ENCODE assay signal across 1 cellular context in genomic region chr1:192808588-192809285, GRCh38.
TF ChIP-seq lines count a peak whose summit lies in the region.

TSS of gene RGS2 (plus strand) at chr1:192809039. CDS start at chr1:192809072, 33 bp downstream.

TF ChIP-seq in HepG2, 621 proteins besides CTCF, POLR2A, EP300 and RAD21 (continued from another document and continues in another):
- TF ChIP-seq NKX3-1 (CRISPR knock-in tag; IDR thresholded peaks at IDR 0.05), result peak; percentile 83; the same call in 1 of the 2 replicates
- TF ChIP-seq ZNF674 (CRISPR knock-in tag; IDR thresholded peaks at IDR 0.05; ENCODE audit: low read depth), result no peak
- no peak for TF ChIP-seq PRDM4 (CRISPR knock-in tag; IDR thresholded peaks at IDR 0.05; ENCODE audit: borderline replicate concordance)
- no peak for TF ChIP-seq ZNF562 (CRISPR knock-in tag; IDR thresholded peaks at IDR 0.05; ENCODE audit: borderline replicate concordance)
- TF ChIP-seq HNF1A (IDR thresholded peaks at IDR 0.05; ENCODE audit: low read depth), result no peak
- peak; percentile 61; the same call in 1 of the 2 replicates for TF ChIP-seq HNF1A (CRISPR knock-in tag; IDR thresholded peaks at IDR 0.05; ENCODE audit: borderline replicate concordance)
- no peak for TF ChIP-seq FUBP1 (CRISPR knock-in tag; IDR thresholded peaks at IDR 0.05; ENCODE audit: borderline replicate concordance)
- peak; percentile 61 for TF ChIP-seq PHF8 (CRISPR knock-in tag; IDR thresholded peaks at IDR 0.05)
- peak; percentile 93 for TF ChIP-seq RNF2 (conservative IDR thresholded peaks at IDR 0.05; ENCODE audit: low read depth)
- no peak for TF ChIP-seq ZNF33A (CRISPR knock-in tag; IDR thresholded peaks at IDR 0.05; ENCODE audit: borderline replicate concordance)
- TF ChIP-seq IKZF1 (IDR thresholded peaks at IDR 0.05), result no peak
- TF ChIP-seq CREB3 (CRISPR knock-in tag; IDR thresholded peaks at IDR 0.05), result no peak
- TF ChIP-seq XBP1 (CRISPR knock-in tag; IDR thresholded peaks at IDR 0.05), result no peak; the same call in 1 of the 2 replicates
- TF ChIP-seq, protein P1, sequence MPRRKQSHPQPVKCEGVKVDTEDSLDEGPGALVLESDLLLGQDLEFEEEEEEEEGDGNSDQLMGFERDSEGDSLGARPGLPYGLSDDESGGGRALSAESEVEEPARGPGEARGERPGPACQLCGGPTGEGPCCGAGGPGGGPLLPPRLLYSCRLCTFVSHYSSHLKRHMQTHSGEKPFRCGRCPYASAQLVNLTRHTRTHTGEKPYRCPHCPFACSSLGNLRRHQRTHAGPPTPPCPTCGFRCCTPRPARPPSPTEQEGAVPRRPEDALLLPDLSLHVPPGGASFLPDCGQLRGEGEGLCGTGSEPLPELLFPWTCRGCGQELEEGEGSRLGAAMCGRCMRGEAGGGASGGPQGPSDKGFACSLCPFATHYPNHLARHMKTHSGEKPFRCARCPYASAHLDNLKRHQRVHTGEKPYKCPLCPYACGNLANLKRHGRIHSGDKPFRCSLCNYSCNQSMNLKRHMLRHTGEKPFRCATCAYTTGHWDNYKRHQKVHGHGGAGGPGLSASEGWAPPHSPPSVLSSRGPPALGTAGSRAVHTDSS (CRISPR knock-in tag; conservative IDR thresholded peaks at IDR 0.05), result no peak
- TF ChIP-seq NFYB (CRISPR knock-in tag; IDR thresholded peaks at IDR 0.05), result peak; percentile 74
- peak; percentile 69; the same call in 1 of the 2 replicates for TF ChIP-seq ZNF441 (CRISPR knock-in tag; IDR thresholded peaks at IDR 0.05; ENCODE audit: borderline replicate concordance)
- TF ChIP-seq ZNF274 (CRISPR knock-in tag; IDR thresholded peaks at IDR 0.05), result peak; percentile 36; the same call in 1 of the 2 replicates
- TF ChIP-seq ZBTB1 (CRISPR knock-in tag; IDR thresholded peaks at IDR 0.05; ENCODE audit: borderline replicate concordance), result no peak
- peak; percentile 62 for TF ChIP-seq DMAP1 (CRISPR knock-in tag; IDR thresholded peaks at IDR 0.05)
- TF ChIP-seq, protein P2, sequence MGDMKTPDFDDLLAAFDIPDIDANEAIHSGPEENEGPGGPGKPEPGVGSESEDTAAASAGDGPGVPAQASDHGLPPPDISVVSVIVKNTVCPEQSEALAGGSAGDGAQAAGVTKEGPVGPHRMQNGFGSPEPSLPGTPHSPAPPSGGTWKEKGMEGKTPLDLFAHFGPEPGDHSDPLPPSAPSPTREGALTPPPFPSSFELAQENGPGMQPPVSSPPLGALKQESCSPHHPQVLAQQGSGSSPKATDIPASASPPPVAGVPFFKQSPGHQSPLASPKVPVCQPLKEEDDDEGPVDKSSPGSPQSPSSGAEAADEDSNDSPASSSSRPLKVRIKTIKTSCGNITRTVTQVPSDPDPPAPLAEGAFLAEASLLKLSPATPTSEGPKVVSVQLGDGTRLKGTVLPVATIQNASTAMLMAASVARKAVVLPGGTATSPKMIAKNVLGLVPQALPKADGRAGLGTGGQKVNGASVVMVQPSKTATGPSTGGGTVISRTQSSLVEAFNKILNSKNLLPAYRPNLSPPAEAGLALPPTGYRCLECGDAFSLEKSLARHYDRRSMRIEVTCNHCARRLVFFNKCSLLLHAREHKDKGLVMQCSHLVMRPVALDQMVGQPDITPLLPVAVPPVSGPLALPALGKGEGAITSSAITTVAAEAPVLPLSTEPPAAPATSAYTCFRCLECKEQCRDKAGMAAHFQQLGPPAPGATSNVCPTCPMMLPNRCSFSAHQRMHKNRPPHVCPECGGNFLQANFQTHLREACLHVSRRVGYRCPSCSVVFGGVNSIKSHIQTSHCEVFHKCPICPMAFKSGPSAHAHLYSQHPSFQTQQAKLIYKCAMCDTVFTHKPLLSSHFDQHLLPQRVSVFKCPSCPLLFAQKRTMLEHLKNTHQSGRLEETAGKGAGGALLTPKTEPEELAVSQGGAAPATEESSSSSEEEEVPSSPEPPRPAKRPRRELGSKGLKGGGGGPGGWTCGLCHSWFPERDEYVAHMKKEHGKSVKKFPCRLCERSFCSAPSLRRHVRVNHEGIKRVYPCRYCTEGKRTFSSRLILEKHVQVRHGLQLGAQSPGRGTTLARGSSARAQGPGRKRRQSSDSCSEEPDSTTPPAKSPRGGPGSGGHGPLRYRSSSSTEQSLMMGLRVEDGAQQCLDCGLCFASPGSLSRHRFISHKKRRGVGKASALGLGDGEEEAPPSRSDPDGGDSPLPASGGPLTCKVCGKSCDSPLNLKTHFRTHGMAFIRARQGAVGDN (CRISPR knock-in tag; IDR thresholded peaks at IDR 0.05), result peak; percentile 98
- no peak for TF ChIP-seq SMC3 (IDR thresholded peaks at IDR 0.05; ENCODE audit: low read length)
- peak; percentile 80 for TF ChIP-seq ARNTL (CRISPR knock-in tag; IDR thresholded peaks at IDR 0.05)
- peak; percentile 52 for TF ChIP-seq ZNF800 (CRISPR knock-in tag; IDR thresholded peaks at IDR 0.05)
- TF ChIP-seq ZBTB7A (CRISPR knock-in tag; IDR thresholded peaks at IDR 0.05), result 0 out of 2 replicates have a peak, but pooled peaks have one; percentile 24
- TF ChIP-seq NFKB2 (CRISPR knock-in tag; IDR thresholded peaks at IDR 0.05; ENCODE audit: borderline replicate concordance), result peak; percentile 90; the same call in 1 of the 2 replicates
- TF ChIP-seq ZNF468 (CRISPR knock-in tag; IDR thresholded peaks at IDR 0.05), result no peak
- no peak for TF ChIP-seq KAT2B (IDR thresholded peaks at IDR 0.05; ENCODE audit: borderline replicate concordance, low read depth, low read length)
- TF ChIP-seq ATF7 (IDR thresholded peaks at IDR 0.05), result no peak
- TF ChIP-seq ATF7 (CRISPR knock-in tag; IDR thresholded peaks at IDR 0.05), result peak; percentile 39; the same call in 1 of the 2 replicates
- TF ChIP-seq ZNF354B (CRISPR knock-in tag; IDR thresholded peaks at IDR 0.05), result no peak
- peak; percentile 46 for TF ChIP-seq THAP11 (CRISPR knock-in tag; IDR thresholded peaks at IDR 0.05)
- TF ChIP-seq HOXA9 (CRISPR knock-in tag; IDR thresholded peaks at IDR 0.05; ENCODE audit: borderline replicate concordance), result no peak; the same call in 1 of the 2 replicates
- peak; percentile 52 for TF ChIP-seq ZNF781 (CRISPR knock-in tag; IDR thresholded peaks at IDR 0.05; ENCODE audit: borderline replicate concordance, not compliant biosample characterization)
- no peak for TF ChIP-seq HNRNPL (IDR thresholded peaks at IDR 0.05; ENCODE audit: low read depth, low read length)
- TF ChIP-seq SMAD1 (CRISPR knock-in tag; IDR thresholded peaks at IDR 0.05; ENCODE audit: borderline replicate concordance, low read depth), result no peak; the same call in 1 of the 2 replicates
